In genomic region chr4:172857026-172857425, GRCh38 we compare ENCODE assay signal across 23 cellular contexts.
DNase-seq lines count a peak whose midpoint lies in the region; ATAC-seq and TF ChIP-seq lines count a peak whose summit lies in the region.
"Had no signal": no experiment of that assay in that cellular context is flagged by ENCODE, and none has a peak within 500 bp of the region (broad histone marks: within the 10 kb centered on the region; RNA-seq: fewer than 3 reads in every experiment).

No MANE protein-coding gene starts in this region.

- in situ Hi-C loops in IMR-90 (cut with MboI; ENCODE audit: low sequenced_read_pairs): no loop called here

- H3K9me3 ChIP-seq in IMR-90 (ENCODE audit: control insufficient read depth, insufficient read depth, low read length) (no peaks in the 10 kb centered on the region), esophagus muscularis mucosa (no peaks in the 10 kb centered on the region), ovary (no peaks in the 10 kb centered on the region)
- no peaks in the 10 kb centered on the region for H3K9me3 ChIP-seq in CD4-positive, alpha-beta T cell (ENCODE audit: control insufficient read depth, low read length)
- H3K9me3 ChIP-seq: A549, BE2C had no signal

- CTCF ChIA-PET in IMR-90 (lab: Yijun Ruan, JAX): no interaction called here
- CTCF ChIA-PET in CD4-positive, alpha-beta T cell (lab: Charles Lee): no interaction called here

- no peak for TF ChIP-seq CTCF in IMR-90 (conservative IDR thresholded peaks at IDR 0.05; ENCODE audit: low read depth, low read length)
- no peak for TF ChIP-seq CTCF in esophagus muscularis mucosa (IDR thresholded peaks at IDR 0.05)
- TF ChIP-seq CTCF in CD4-positive, alpha-beta T cell (IDR thresholded peaks at IDR 0.05): no peak
- no peak for TF ChIP-seq CTCF in ovary (IDR thresholded peaks at IDR 0.05)

- H2BK20ac ChIP-seq in IMR-90 (ENCODE audit: low read depth, low read length): no peak overlapping the region

- H2AK9ac ChIP-seq in IMR-90 (replicated peaks; ENCODE audit: low read depth, low read length, poor library complexity): no peak overlapping the region

- no peak overlapping the region for H3K9ac ChIP-seq in IMR-90 (ENCODE audit: low read depth, low read length)
- H3K9ac ChIP-seq: BLaER1 treated with 17β-estradiol and CSF1 and Interleukin-3, amounts not matched to agents 10 nM and 100 nM had no signal

- H3K14ac ChIP-seq in IMR-90 (replicated peaks; ENCODE audit: low read depth, low read length): no peak overlapping the region

- H2BK15ac ChIP-seq in IMR-90 (ENCODE audit: low read depth, low read length): 0 out of 3 replicates have a peak overlapping the region, but pooled peaks have one; percentile 12

- TF ChIP-seq EP300 in esophagus muscularis mucosa (IDR thresholded peaks at IDR 0.05): no peak
- TF ChIP-seq EP300 in ovary (IDR thresholded peaks at IDR 0.05): no peak

- peaks cover under 1% of the 10 kb centered on the region for H3K9me3 Mint-ChIP-seq in CD4-positive, alpha-beta T cell
- peaks cover 0 to 9% of the 10 kb centered on the region in 2 donors for H3K9me3 Mint-ChIP-seq in activated naive CD4-positive, alpha-beta T cell treated with anti-CD3 and anti-CD28 coated beads, Interleukin-2, amount 50 U/mL, for 72 hours

- H2BK5ac ChIP-seq in IMR-90 (ENCODE audit: low read depth, low read length, poor library complexity, severe bottlenecking): no peak overlapping the region

- no peak overlapping the region for H4K5ac ChIP-seq in IMR-90 (ENCODE audit: low read depth, low read length)

- H4K20me1 ChIP-seq in IMR-90 (ENCODE audit: insufficient read depth, low read length): no peaks in the 10 kb centered on the region
- H4K20me1 ChIP-seq: BLaER1 treated with 17β-estradiol and CSF1 and Interleukin-3, amounts not matched to agents 10 nM and 100 nM had no signal

- H3K4me1 ChIP-seq in IMR-90 (ENCODE audit: control insufficient read depth, insufficient read depth, low read length): peaks cover 6% of the 10 kb centered on the region; the same call in 1 of the 2 replicates
- no peaks in the 10 kb centered on the region for H3K4me1 ChIP-seq in esophagus muscularis mucosa
- no peaks in the 10 kb centered on the region for H3K4me1 ChIP-seq in ovary (ENCODE audit: insufficient read depth)
- H3K4me1 ChIP-seq: A549; BE2C; BLaER1 treated with 17β-estradiol and CSF1 and Interleukin-3, amounts not matched to agents 10 nM and 100 nM had no signal

- H3K4me3 ChIP-seq in IMR-90 (ENCODE audit: insufficient read depth, low read depth, low read length) (no peak overlapping the region), esophagus muscularis mucosa (no peak overlapping the region), ovary (no peak overlapping the region)
- H3K4me3 ChIP-seq: A549; BLaER1 treated with 17β-estradiol and CSF1 and Interleukin-3, amounts not matched to agents 10 nM and 100 nM; GM23338 had no signal

- no CpG with 5 or more reads among the region's 5 CpGs for WGBS in IMR-90 (ENCODE audit: extremely low coverage in 2 of 2, insufficient read length in 1 of 2), 2 experiments
- 87% methylated on average over 5 of the region's 5 CpGs for WGBS in esophagus muscularis mucosa
- WGBS in ovary, 3 donors: 90 to 94% (median 93%) methylated on average over 5 of the region's 5 CpGs

- H4K8ac ChIP-seq in IMR-90 (ENCODE audit: low read depth in 2 of 2, low read length in 2 of 2): no peak overlapping the region

- H3K27ac ChIP-seq in IMR-90 (ENCODE audit: insufficient read depth, low read length) (no peak overlapping the region), esophagus muscularis mucosa (replicated peaks in 1 of 4) (no peak overlapping the region), ovary (no peak overlapping the region)
- no peak overlapping the region for H3K27ac ChIP-seq in CD4-positive, alpha-beta T cell (ENCODE audit: low read depth, low read length)
- H3K27ac ChIP-seq: A549; BLaER1 treated with 17β-estradiol and CSF1 and Interleukin-3, amounts not matched to agents 10 nM and 100 nM had no signal

- no peaks in the 10 kb centered on the region for H3K36me3 ChIP-seq in IMR-90 (ENCODE audit: control insufficient read depth, insufficient read depth, low read length)
- H3K36me3 ChIP-seq in esophagus muscularis mucosa: no peaks in the 10 kb centered on the region
- no peaks in the 10 kb centered on the region for H3K36me3 ChIP-seq in ovary
- H3K36me3 ChIP-seq: BE2C; BLaER1 treated with 17β-estradiol and CSF1 and Interleukin-3, amounts not matched to agents 10 nM and 100 nM had no signal

- TF ChIP-seq RAD21 in IMR-90 (IDR thresholded peaks at IDR 0.05; ENCODE audit: low read length): no peak

- no peak overlapping the region for H4K91ac ChIP-seq in IMR-90 (ENCODE audit: insufficient read depth, low read depth, low read length)

- POLR2A ChIA-PET in IMR-90 (lab: Charles Lee; ENCODE audit: unreplicated experiment): no interaction called here
- POLR2A ChIA-PET in CD4-positive, alpha-beta T cell (lab: Charles Lee): no interaction called here

- DNase-seq in IMR-90 (no peak), NCI-H82 (lab: John Stamatoyannopoulos, UW) (peak; percentile 86), esophagus muscularis mucosa (ENCODE audit: extremely low spot score) (peak; percentile 53), ovary (no peak)
- DNase-seq in CD4-positive, alpha-beta T cell: no peak
- no peak for DNase-seq in activated naive CD4-positive, alpha-beta T cell treated with anti-CD3 and anti-CD28 coated beads, Interleukin-2, amount 50 U/mL, for 72 hours (ENCODE audit: low spot score in 2 of 2)
- DNase-seq: 8988T; ACHN; AML-193; BE2C; Calu3; CD4-positive, alpha-beta memory T cell; COR-L47; DMS53; DMS79 treated with DMSO at 0.1 percent for 48 hours; GF-D8; H9 had no signal

- H3K27me3 ChIP-seq in IMR-90 (ENCODE audit: control insufficient read depth, insufficient read depth, low read length) (no peaks in the 10 kb centered on the region), esophagus muscularis mucosa (no peaks in the 10 kb centered on the region), ovary (no peaks in the 10 kb centered on the region)
- no peaks in the 10 kb centered on the region for H3K27me3 ChIP-seq in CD4-positive, alpha-beta T cell (ENCODE audit: control insufficient read depth, insufficient read depth, low read length)
- H3K27me3 ChIP-seq: BE2C; BLaER1 treated with 17β-estradiol and CSF1 and Interleukin-3, amounts not matched to agents 10 nM and 100 nM had no signal

- H2AK5ac ChIP-seq in IMR-90 (ENCODE audit: low read depth, low read length): no peak overlapping the region

- no peak overlapping the region for H3K23ac ChIP-seq in IMR-90 (ENCODE audit: low read depth, low read length)

- no peaks in the 10 kb centered on the region for H3K36me3 Mint-ChIP-seq in CD4-positive, alpha-beta T cell (ENCODE audit: low read depth)
- H3K36me3 Mint-ChIP-seq in activated naive CD4-positive, alpha-beta T cell treated with anti-CD3 and anti-CD28 coated beads, Interleukin-2, amount 50 U/mL, for 72 hours: no peaks in the 10 kb centered on the region
- H3K36me3 Mint-ChIP-seq: CD14-positive monocyte; CD4-positive, alpha-beta memory T cell had no signal

- no peak overlapping the region for H2AFZ ChIP-seq in IMR-90 (replicated peaks; ENCODE audit: low read length, poor library complexity)
- H2AFZ ChIP-seq: GM23338 had no signal

- H3K27me3 Mint-ChIP-seq in CD4-positive, alpha-beta T cell: peaks cover 12% of the 10 kb centered on the region

- H3K4me2 ChIP-seq in IMR-90 (ENCODE audit: low read depth, low read length): no peak overlapping the region
- H3K4me2 ChIP-seq: A549; BLaER1 treated with 17β-estradiol and CSF1 and Interleukin-3, amounts not matched to agents 10 nM and 100 nM; GM23338 had no signal

- no peak overlapping the region for H3K4me3 Mint-ChIP-seq in CD4-positive, alpha-beta T cell
- H3K4me3 Mint-ChIP-seq: CD14-positive monocyte; CD4-positive, alpha-beta memory T cell; GM23338; H9 had no signal

- H3K18ac ChIP-seq in IMR-90 (ENCODE audit: low read depth, low read length): no peak overlapping the region

- dilution Hi-C loops in IMR-90 (cut with HindIII; ENCODE audit: low sequenced_read_pairs, unreplicated experiment): no loop called here

- TF ChIP-seq POLR2A in IMR-90 (IDR thresholded peaks at IDR 0.05; ENCODE audit: low read depth, low read length) (no peak), esophagus muscularis mucosa (IDR thresholded peaks at IDR 0.05; ENCODE audit: low read depth) (no peak), ovary (IDR thresholded peaks at IDR 0.05) (no peak)

- no peaks in the 10 kb centered on the region for H3K79me1 ChIP-seq in IMR-90 (ENCODE audit: low read depth in 1 of 2, low read length in 2 of 2)

- H3K9me1 ChIP-seq in IMR-90 (ENCODE audit: insufficient read depth, low read length): no peaks in the 10 kb centered on the region

- no peak overlapping the region for H3K56ac ChIP-seq in IMR-90 (ENCODE audit: extremely low read depth, insufficient read depth, low read length)

- no peak overlapping the region for H3K4ac ChIP-seq in IMR-90 (ENCODE audit: low read depth, low read length)

- no peak overlapping the region for H2BK120ac ChIP-seq in IMR-90 (ENCODE audit: low read depth, low read length)

- H3K27ac Mint-ChIP-seq in CD4-positive, alpha-beta T cell: no peak overlapping the region
- H3K27ac Mint-ChIP-seq in activated naive CD4-positive, alpha-beta T cell treated with anti-CD3 and anti-CD28 coated beads, Interleukin-2, amount 50 U/mL, for 72 hours: no peak overlapping the region
- H3K27ac Mint-ChIP-seq: CD14-positive monocyte; CD4-positive, alpha-beta memory T cell; GM23338; H9 had no signal

- intact Hi-C loops in IMR-90 (cut with micrococcal nuclease) (no loop called here), esophagus muscularis mucosa (cut with DNase I) (no loop called here), ovary (cut with DNase I) (no loop called here)
- intact Hi-C loops in CD4-positive, alpha-beta T cell (cut with DNase I, micrococcal nuclease): no loop called here

- no TSS peak for BruUV-seq in IMR-90 (replicated peaks; lab: Mats Ljungman, UMichigan)

- no peaks in the 10 kb centered on the region for H3K4me1 Mint-ChIP-seq in CD4-positive, alpha-beta T cell (ENCODE audit: low read depth)
- H3K4me1 Mint-ChIP-seq: CD14-positive monocyte; CD4-positive, alpha-beta memory T cell; GM23338; H9 had no signal

- ATAC-seq in IMR-90 (ENCODE audit: low read depth): no peak
- ATAC-seq in CD4-positive, alpha-beta T cell (ENCODE audit: poor library complexity): no peak
- ATAC-seq in activated naive CD4-positive, alpha-beta T cell treated with anti-CD3 and anti-CD28 coated beads, Interleukin-2, amount 50 U/mL, for 72 hours: no peak
- ATAC-seq: A549, GM23338, HCT116 had no signal

TF ChIP-seq in IMR-90, 13 proteins besides CTCF, POLR2A, EP300 and RAD21 (continues in another document):
- TF ChIP-seq CHD1 (IDR thresholded peaks at IDR 0.05; ENCODE audit: low read depth, low read length) (no peak), RCOR1 (IDR thresholded peaks at IDR 0.05; ENCODE audit: insufficient replicate concordance, low read length) (no peak), MAZ (IDR thresholded peaks at IDR 0.05; ENCODE audit: borderline replicate concordance, low read depth, low read length) (no peak)

TF ChIP-seq in PFSK-1, 5 proteins besides CTCF, POLR2A, EP300 and RAD21 (continues in another document):
- TF ChIP-seq TAF1 (IDR thresholded peaks at IDR 0.05; ENCODE audit: borderline replicate concordance, insufficient read depth, low read length): no peak

Comparison
In these comparisons a context has a peak if more than half of its experiments do, and no peak if none do; other contexts are left out.
1. DNase-seq: peak in NCI-H82 (single experiment) and esophagus muscularis mucosa (single experiment); none in IMR-90 (single experiment), CD4-positive, alpha-beta T cell (0 of 10), ovary (0 of 5) and activated naive CD4-positive, alpha-beta T cell treated with anti-CD3 and anti-CD28 coated beads, Interleukin-2, amount 50 U/mL, for 72 hours (0 of 2).